In the genomic region with DNA sequence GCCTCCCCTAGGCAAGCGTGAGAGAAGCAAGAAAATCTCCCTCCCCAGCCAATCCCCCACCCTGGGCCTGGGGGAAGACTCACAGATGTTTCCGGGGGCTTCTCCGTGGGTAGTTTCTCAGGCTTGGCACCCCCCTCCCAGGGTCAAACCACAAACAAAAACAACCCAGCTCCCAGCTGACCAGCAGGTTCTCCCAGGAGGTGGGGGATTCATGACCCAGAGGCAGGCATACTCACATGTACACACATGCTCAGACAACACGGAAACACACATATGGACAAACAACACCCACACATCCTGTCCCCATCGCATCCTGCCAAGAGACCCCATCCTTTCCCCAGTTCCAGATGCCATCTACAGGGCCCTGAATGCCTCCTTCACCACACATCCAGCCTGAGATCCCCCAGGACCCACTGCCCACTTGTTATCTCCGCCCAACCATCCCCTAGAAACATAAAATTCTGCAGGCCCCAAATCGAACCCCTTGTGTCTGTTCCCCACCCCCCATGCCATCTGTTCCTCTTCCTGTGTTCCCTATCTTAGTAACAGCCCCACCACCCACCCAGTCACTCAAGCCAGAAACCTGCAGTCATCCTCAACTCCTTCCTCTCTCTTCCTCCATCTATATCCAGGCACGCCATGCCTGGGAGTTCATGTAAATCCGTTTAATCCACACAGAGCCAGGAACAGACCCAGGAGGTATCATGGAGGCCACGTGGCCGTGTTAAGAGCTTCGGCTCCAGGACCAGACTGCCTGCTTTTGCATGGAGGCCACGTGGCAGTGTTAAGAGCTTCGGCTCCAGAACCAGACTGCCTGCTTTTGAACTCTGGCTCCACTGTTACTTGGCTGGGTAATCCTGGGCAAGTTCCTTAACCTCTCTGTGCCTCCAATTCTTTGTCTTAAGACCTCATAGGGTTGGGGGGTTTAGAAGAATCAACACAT, we compare ENCODE assay signal across 8 cellular contexts. TPM values are rescaled to one million over a fixed set of nuclear protein-coding genes. Genes with fewer than 3 reads are reported as not detected.
DNase-seq lines count a peak whose midpoint lies in the region; ATAC-seq, FAIRE-seq and TF ChIP-seq lines count a peak whose summit lies in the region.

No MANE protein-coding gene starts in this region.

- BruUV-seq in GM12878 (replicated peaks; lab: Mats Ljungman, UMichigan), result TSS peak; percentile 55

- DNase-seq in NCI-H524 (lab: John Stamatoyannopoulos, UW), result peak; percentile 92 to 93
- no peak for DNase-seq in GM12878 (ENCODE audit: low read depth, low spot score)
- DNase-seq in lung microvascular endothelial cell (ENCODE audit: low read depth in 2 of 2), result peak; percentile 41 to 96
- no peak for DNase-seq in vagina (ENCODE audit: extremely low spot score in 2 of 2)
- no peak for DNase-seq in putamen (ENCODE audit: low spot score)
- no peak for DNase-seq in urothelium cell line (ENCODE audit: low spot score)

- H3K9ac ChIP-seq in GM12878 (ENCODE audit: control insufficient read depth, insufficient read depth, low read length), result peak overlapping the region; percentile 85

- 0 out of 6 replicates have a peak, but pooled peaks of 1 of the 3 experiments have one; percentile 10 for TF ChIP-seq CTCF in GM12878 (IDR thresholded peaks at IDR 0.05 in 2 of 3, conservative IDR thresholded peaks at IDR 0.05 in 1 of 3; ENCODE audit: control insufficient read depth in 2 of 3, extremely low read depth in 1 of 3, insufficient read depth in 1 of 3, low read depth in 3 of 3, low read length in 3 of 3)
- no peak for TF ChIP-seq CTCF in vagina (IDR thresholded peaks at IDR 0.05)

- H4K20me1 ChIP-seq in GM12878 (ENCODE audit: control insufficient read depth, insufficient read depth), result no peaks in the 10 kb centered on the region; the same call in 1 of the 2 replicates

- in situ Hi-C loops in GM12878 (cut with MboI), result no loop called here

- FAIRE-seq in GM12878 (lab: Jason Lieb, UNC), result peak; percentile 7
- no peak for FAIRE-seq in urothelium cell line (lab: Jason Lieb, UNC)

- RAD21 ChIA-PET in GM12878 (lab: Charles Lee; ENCODE audit: unreplicated experiment), result interaction anchor here (0.6 to 3.2 kb wide), 13 partner anchors 10 to 147 kb away, joined by 3 to 14 read pairs (median 4); a partner anchor contains a TSS

- CTCF ChIA-PET in GM12878 (lab: Yijun Ruan, JAX), result interaction anchor here (0.7 to 4.4 kb wide), 6 partner anchors 21 to 143 kb away, joined by 3 to 27 read pairs (median 6); no protein-coding TSS in a partner anchor

- 5% methylated on average over 14 of the region's 14 CpGs for WGBS in GM12878 (ENCODE audit: insufficient coverage, insufficient replicate concordance, low lambda C conversion rate, missing lambda C conversion rate)

- H3K27ac ChIP-seq in GM12878 (ENCODE audit: control insufficient read depth, insufficient read depth), result peak overlapping the region; percentile 99
- H3K27ac ChIP-seq in vagina, result peak overlapping the region; percentile 100

- intact Hi-C loops in GM12878 (cut with micrococcal nuclease; ENCODE audit: unreplicated experiment) (no loop called here), vagina (cut with DNase I) (loop anchor here (5.0 kb wide), 1 partner anchor 41 kb away; a partner anchor contains a TSS)

- SMC1A ChIA-PET in GM12878 (lab: Charles Lee; ENCODE audit: uncharacterized antibody, unreplicated experiment), result interaction anchor here (0.9 to 4.9 kb wide), 14 partner anchors 11 to 143 kb away, joined by 3 to 20 read pairs (median 4); no protein-coding TSS in a partner anchor

- ATAC-seq in GM21528 (IDR thresholded peaks at IDR 0.05; ENCODE audit: low FRiP score, unreplicated experiment) (peak; percentile 22), GM12878 (peak; percentile 19)

- no peaks in the 10 kb centered on the region for H3K9me3 ChIP-seq in GM12878 (replicated peaks; ENCODE audit: control insufficient read depth, insufficient read depth, low read length)
- no peaks in the 10 kb centered on the region for H3K9me3 ChIP-seq in vagina

- H3K4me2 ChIP-seq in GM12878 (ENCODE audit: control insufficient read depth, insufficient read depth), result peak overlapping the region; percentile 97

- peaks cover 45% of the 10 kb centered on the region for H3K4me1 ChIP-seq in GM12878 (ENCODE audit: control insufficient read depth, insufficient read depth, low read length)
- H3K4me1 ChIP-seq in vagina, result peaks cover 74% of the 10 kb centered on the region

- TF ChIP-seq EP300 in GM12878 (IDR thresholded peaks at IDR 0.05; ENCODE audit: borderline replicate concordance in 1 of 2, control insufficient read depth in 1 of 2, low read depth in 2 of 2, low read length in 2 of 2), result no peak

- H3K27me3 ChIP-seq in GM12878 (replicated peaks in 1 of 2; ENCODE audit: control insufficient read depth in 2 of 2, insufficient read depth in 2 of 2, low read length in 1 of 2), result no peaks in the 10 kb centered on the region
- H3K27me3 ChIP-seq in vagina, result no peaks in the 10 kb centered on the region

- TF ChIP-seq RAD21 in GM12878 (IDR thresholded peaks at IDR 0.05; ENCODE audit: insufficient read depth, low read depth, low read length), result no peak

- H2AFZ ChIP-seq in GM12878 (ENCODE audit: control insufficient read depth, low read depth, low read length), result peak overlapping the region; percentile 9

- H3K36me3 ChIP-seq in GM12878 (ENCODE audit: control insufficient read depth in 2 of 2, insufficient read depth in 2 of 2, low read length in 1 of 2) (peaks cover 6 to 13% of the 10 kb centered on the region in 2 experiments), vagina (peaks cover 0 to 31% of the 10 kb centered on the region in 2 donors)

- peak overlapping the region; percentile 85 for H3K4me3 ChIP-seq in GM12878
- peak overlapping the region; percentile 1 to 33 for H3K4me3 ChIP-seq in vagina

- POLR2A ChIA-PET in GM12878 (lab: Charles Lee), result interaction anchor here (0.6 to 2.5 kb wide), 3 partner anchors 40 to 147 kb away, joined by 3 to 11 read pairs (median 4); no protein-coding TSS in a partner anchor

- TF ChIP-seq POLR2A in GM10847 (IDR thresholded peaks at IDR 0.05; ENCODE audit: extremely low read depth, insufficient read length) (peak; percentile 4), GM12878 (IDR thresholded peaks at IDR 0.05; ENCODE audit: low read depth, low read length) (no peak; the same call in 1 of the 2 replicates), vagina (IDR thresholded peaks at IDR 0.05) (no peak)

- peaks cover 83% of the 10 kb centered on the region for H3K79me2 ChIP-seq in GM12878 (ENCODE audit: control insufficient read depth, insufficient read depth, low read length)

RNA-seq across cellular contexts. Expression of a gene that starts 5.0 kb away (rescaled TPM):
- total RNA-seq in GM12878 (2013; cell fraction: nucleolus; rRNA removed), result 19.2 and 23.9 TPM in 2 replicates
- total RNA-seq in GM12878 (2014; rRNA removed), result 14.2 TPM in 2 replicates
- 6.4 and 6.7 TPM in 2 replicates for total RNA-seq in GM12878 (2014; rRNA removed; fragmentation: Illumina TruSeq; extraction: Trizol)
- total RNA-seq in GM12878 (2021), result 12.0 and 12.1 TPM in 2 replicates
- polyA plus RNA-seq in GM12878 (2011; ENCODE audit: low read depth), result 7.8 TPM
- 5.9 and 11.1 TPM in 2 replicates for polyA plus RNA-seq in GM12878 (2011; rRNA removed)
- 15.2 and 18.9 TPM in 2 replicates for polyA plus RNA-seq in GM12878 (2011; cell fraction: cytosol; rRNA removed)
- polyA plus RNA-seq in GM12878 (2011; cell fraction: nucleus; rRNA removed), result 18.3 and 26.2 TPM in 2 replicates
- polyA plus RNA-seq in GM12878 (2012), result 17.7 and 20.8 TPM in 2 replicates
- polyA plus RNA-seq in GM12878 (2014; fragmentation: Illumina TruSeq; extraction: Trizol), result 3.0 and 7.3 TPM in 2 replicates
- under 1 TPM; 0.32 to 0.77 TPM for polyA plus RNA-seq in GM12878 (2014; fragmentation: Nextera tagmentation; extraction: Ambion mirVana)
- polyA plus RNA-seq in GM12878 (2014; rRNA removed), result 9.3 TPM in 2 replicates
- 1 to 10 TPM; 4.9 to 7.0 TPM for polyA plus RNA-seq in GM12878 (2016; fragmentation: Nextera tagmentation; extraction: Ambion mirVana)
- polyA minus RNA-seq in GM12878 (2011; rRNA and poly(A)+ RNA removed), result 17.1 and 27.4 TPM in 2 replicates
- 6.5 and 11.8 TPM in 2 replicates for polyA minus RNA-seq in GM12878 (2011; cell fraction: cytosol; rRNA and poly(A)+ RNA removed)
- 16.4 and 17.9 TPM in 2 replicates for polyA minus RNA-seq in GM12878 (2011; cell fraction: nucleus; rRNA and poly(A)+ RNA removed)
- total RNA-seq in lung microvascular endothelial cell, result 7.6 and 10.5 TPM in 2 replicates
- total RNA-seq in vagina, result 99.7 TPM

RNA-seq across cellular contexts. Expression of a gene that starts 40.9 kb away (rescaled TPM):
- total RNA-seq in GM12878 (2013; cell fraction: nucleolus; rRNA removed), result 10.3 and 13.6 TPM in 2 replicates
- total RNA-seq in GM12878 (2014; rRNA removed) (0.93 and 2.2 TPM in 2 replicates), GM12878 (2014; rRNA removed; fragmentation: Illumina TruSeq; extraction: Trizol) (0.67 and 1.1 TPM in 2 replicates), GM12878 (2021) (2.6 and 2.7 TPM in 2 replicates), lung microvascular endothelial cell (1.3 and 1.6 TPM in 2 replicates), vagina (8.8 TPM)
- 2.2 TPM for polyA plus RNA-seq in GM12878 (2011; ENCODE audit: low read depth)
- polyA plus RNA-seq in GM12878 (2011; rRNA removed) (1.1 and 1.2 TPM in 2 replicates), GM12878 (2014; fragmentation: Illumina TruSeq; extraction: Trizol) (1.6 and 2.1 TPM in 2 replicates), GM12878 (2014; fragmentation: Nextera tagmentation; extraction: Ambion mirVana) (under 1 TPM; 0.62 to 0.68 TPM), GM12878 (2014; rRNA removed) (3.2 and 3.8 TPM in 2 replicates), GM12878 (2016; fragmentation: Nextera tagmentation; extraction: Ambion mirVana) (1 to 10 TPM; 1.0 to 1.2 TPM)
- 0.69 and 1.0 TPM in 2 replicates for polyA plus RNA-seq in GM12878 (2011; cell fraction: cytosol; rRNA removed)
- 7.0 and 7.7 TPM in 2 replicates for polyA plus RNA-seq in GM12878 (2011; cell fraction: nucleus; rRNA removed)
- polyA plus RNA-seq in GM12878 (2012), result 2.8 and 3.8 TPM in 2 replicates
- 1.1 and 2.0 TPM in 2 replicates for polyA minus RNA-seq in GM12878 (2011; rRNA and poly(A)+ RNA removed)
- not detected in 2 replicates for polyA minus RNA-seq in GM12878 (2011; cell fraction: cytosol; rRNA and poly(A)+ RNA removed)
- 2.0 and 2.4 TPM in 2 replicates for polyA minus RNA-seq in GM12878 (2011; cell fraction: nucleus; rRNA and poly(A)+ RNA removed)

RNA-seq across cellular contexts. Expression of a gene that starts 41.0 kb away (rescaled TPM):
- total RNA-seq in GM12878 (2013; cell fraction: nucleolus; rRNA removed), result 58.3 and 75.7 TPM in 2 replicates
- total RNA-seq in GM12878 (2014; rRNA removed) (27.6 and 28.0 TPM in 2 replicates), GM12878 (2014; rRNA removed; fragmentation: Illumina TruSeq; extraction: Trizol) (16.7 and 16.8 TPM in 2 replicates), GM12878 (2021) (29.3 and 32.9 TPM in 2 replicates), lung microvascular endothelial cell (22.4 and 31.3 TPM in 2 replicates), vagina (45.9 TPM)
- polyA plus RNA-seq in GM12878 (2011; ENCODE audit: low read depth), result 21.6 TPM
- polyA plus RNA-seq in GM12878 (2011; rRNA removed) (20.6 and 28.8 TPM in 2 replicates), GM12878 (2014; fragmentation: Illumina TruSeq; extraction: Trizol) (23.2 and 25.1 TPM in 2 replicates), GM12878 (2014; fragmentation: Nextera tagmentation; extraction: Ambion mirVana) (1 to 10 TPM; 3.6 to 5.0 TPM), GM12878 (2014; rRNA removed) (32.7 and 35.1 TPM in 2 replicates), GM12878 (2016; fragmentation: Nextera tagmentation; extraction: Ambion mirVana) (10 to 100 TPM; 18.0 to 23.2 TPM)
- 25.5 and 35.6 TPM in 2 replicates for polyA plus RNA-seq in GM12878 (2011; cell fraction: cytosol; rRNA removed)
- 131 and 134 TPM in 2 replicates for polyA plus RNA-seq in GM12878 (2011; cell fraction: nucleus; rRNA removed)
- polyA plus RNA-seq in GM12878 (2012), result 19.5 and 23.4 TPM in 2 replicates
- 17.7 and 29.2 TPM in 2 replicates for polyA minus RNA-seq in GM12878 (2011; rRNA and poly(A)+ RNA removed)
- polyA minus RNA-seq in GM12878 (2011; cell fraction: cytosol; rRNA and poly(A)+ RNA removed), result 8.6 and 9.8 TPM in 2 replicates
- polyA minus RNA-seq in GM12878 (2011; cell fraction: nucleus; rRNA and poly(A)+ RNA removed), result 36.4 and 47.1 TPM in 2 replicates

RNA-seq across cellular contexts. Expression of a gene that starts 44.0 kb away (rescaled TPM):
- 0.12 TPM in 1 of 2 replicates, not detected in the other for total RNA-seq in GM12878 (2013; cell fraction: nucleolus; rRNA removed)
- total RNA-seq in GM12878 (2014; rRNA removed) (0.16 and 0.17 TPM in 2 replicates), GM12878 (2014; rRNA removed; fragmentation: Illumina TruSeq; extraction: Trizol) (0.18 and 0.23 TPM in 2 replicates), GM12878 (2021) (0.38 and 0.40 TPM in 2 replicates), lung microvascular endothelial cell (not detected in 2 replicates), vagina (not detected)
- 0.16 TPM for polyA plus RNA-seq in GM12878 (2011; ENCODE audit: low read depth)
- polyA plus RNA-seq in GM12878 (2011; rRNA removed) (0.01 and 0.03 TPM in 2 replicates), GM12878 (2014; fragmentation: Illumina TruSeq; extraction: Trizol) (0.14 and 0.24 TPM in 2 replicates), GM12878 (2014; fragmentation: Nextera tagmentation; extraction: Ambion mirVana) (under 1 TPM in 1 of 2 experiments, not detected in 1; 0.05 TPM), GM12878 (2014; rRNA removed) (0.08 and 0.27 TPM in 2 replicates), GM12878 (2016; fragmentation: Nextera tagmentation; extraction: Ambion mirVana) (under 1 TPM; 0.04 to 0.05 TPM)
- 0.03 and 0.08 TPM in 2 replicates for polyA plus RNA-seq in GM12878 (2011; cell fraction: cytosol; rRNA removed)
- 0.30 and 0.37 TPM in 2 replicates for polyA plus RNA-seq in GM12878 (2011; cell fraction: nucleus; rRNA removed)
- polyA plus RNA-seq in GM12878 (2012), result 0.20 and 0.28 TPM in 2 replicates
- 0.07 and 0.21 TPM in 2 replicates for polyA minus RNA-seq in GM12878 (2011; rRNA and poly(A)+ RNA removed)
- polyA minus RNA-seq in GM12878 (2011; cell fraction: cytosol; rRNA and poly(A)+ RNA removed), result not detected in 2 replicates
- polyA minus RNA-seq in GM12878 (2011; cell fraction: nucleus; rRNA and poly(A)+ RNA removed), result 0.12 and 0.29 TPM in 2 replicates

Comparison
In these comparisons a context has a peak if more than half of its experiments do, and no peak if none do; other contexts are left out.
1. DNase-seq: peak in NCI-H524 (2 of 2) and lung microvascular endothelial cell (2 of 2); none in GM12878 (single experiment), vagina (0 of 2), putamen (single experiment) and urothelium cell line (single experiment).